Comparison of ENCODE assay signal across 2 cellular contexts in genomic region chr5:143401846-143402463, GRCh38.
TF ChIP-seq lines count a peak whose summit lies in the region.

No MANE protein-coding gene starts in this region.

TF ChIP-seq in H1, 55 proteins besides CTCF, POLR2A, EP300 and RAD21 (continued from another document):
- no peak for TF ChIP-seq TCF12 (IDR thresholded peaks at IDR 0.05; ENCODE audit: low read depth, low read length)
- no peak for TF ChIP-seq SP1 (IDR thresholded peaks at IDR 0.05; ENCODE audit: low read depth, low read length)
- TF ChIP-seq E2F6 (IDR thresholded peaks at IDR 0.05), result peak; percentile 32; the same call in 1 of the 2 replicates
- peak; percentile 40 for TF ChIP-seq RNF2 (IDR thresholded peaks at IDR 0.05; ENCODE audit: borderline replicate concordance, low read depth, low read length, missing control alignments, poor library complexity, severe bottlenecking)
- TF ChIP-seq RFX5 (IDR thresholded peaks at IDR 0.05; ENCODE audit: borderline replicate concordance, low read depth, low read length), result no peak
- no peak for TF ChIP-seq JUN (IDR thresholded peaks at IDR 0.05; ENCODE audit: low read depth, low read length)
- no peak for TF ChIP-seq NANOG (IDR thresholded peaks at IDR 0.05; ENCODE audit: insufficient read depth, low read depth, low read length, poor library complexity, severe bottlenecking)
- no peak for TF ChIP-seq BACH1 (IDR thresholded peaks at IDR 0.05; ENCODE audit: low read length)
- peak in 1 of 2 experiments; percentile 30; a peak in 2 of 4 replicates for TF ChIP-seq SIN3A (conservative IDR thresholded peaks at IDR 0.05 in 1 of 2, IDR thresholded peaks at IDR 0.05 in 1 of 2; ENCODE audit: low read depth in 1 of 2, low read length in 2 of 2)
- no peak for TF ChIP-seq SIRT6 (IDR thresholded peaks at IDR 0.05; ENCODE audit: low read length)
- TF ChIP-seq USF2 (IDR thresholded peaks at IDR 0.05; ENCODE audit: low read length), result no peak
- no peak for TF ChIP-seq CREB1 (IDR thresholded peaks at IDR 0.05)

TF ChIP-seq in neural cell, 6 proteins besides CTCF, POLR2A, EP300 and RAD21 (continued from another document):
- TF ChIP-seq REST (IDR thresholded peaks at IDR 0.05; ENCODE audit: borderline replicate concordance), result no peak
